Comparison of ENCODE assay signal across 14 cellular contexts in genomic region chr10:124222298-124223000, GRCh38.
A peak's percentile ranks its signal among the peaks of the same experiment; 100 is the strongest.
DNase-seq lines count a peak whose midpoint lies in the region; ATAC-seq and TF ChIP-seq lines count a peak whose summit lies in the region.
"Had no signal": no experiment of that assay in that cellular context is flagged by ENCODE, and none has a peak within 500 bp of the region (broad histone marks: within the 10 kb centered on the region; RNA-seq: fewer than 3 reads in every experiment).

No MANE protein-coding gene starts in this region.

- no peak for TF ChIP-seq CTCF in DOHH2 (IDR thresholded peaks at IDR 0.05; ENCODE audit: low read depth, low read length, poor library complexity, severe bottlenecking)
- TF ChIP-seq CTCF in glutamatergic neuron (IDR thresholded peaks at IDR 0.05; ENCODE audit: partially characterized antibody, unreplicated experiment), result no peak

- H3K27ac ChIP-seq in DOHH2 (ENCODE audit: low read depth, low read length) (peak overlapping the region; percentile 21), mesenchymal stem cell (ENCODE audit: low read length, poor library complexity, severe bottlenecking) (peak overlapping the region; percentile 89)

- H3K9me2 ChIP-seq in DOHH2 (replicated peaks; ENCODE audit: control insufficient read depth, low read length), result no peaks in the 10 kb centered on the region

- H4K8ac ChIP-seq in mesenchymal stem cell (ENCODE audit: low read length), result no peak overlapping the region

- H3K4ac ChIP-seq in mesenchymal stem cell (ENCODE audit: low read depth in 1 of 2, low read length in 2 of 2), result no peak overlapping the region

- peak overlapping the region; percentile 61 for H3K4me3 ChIP-seq in DOHH2 (ENCODE audit: low read length)
- H3K4me3 ChIP-seq in mesenchymal stem cell (ENCODE audit: insufficient read depth in 1 of 2, low read depth in 1 of 2, low read length in 2 of 2), result no peak overlapping the region

- H3K4me2 ChIP-seq in DOHH2 (ENCODE audit: low read length), result peak overlapping the region; percentile 80
- peak overlapping the region; percentile 20 for H3K4me2 ChIP-seq in mesenchymal stem cell (ENCODE audit: low read length, poor library complexity, severe bottlenecking)

- no peak overlapping the region for H2BK12ac ChIP-seq in mesenchymal stem cell (ENCODE audit: low read length in 2 of 2)

- H3F3A ChIP-seq in DOHH2 (ENCODE audit: control insufficient read depth, insufficient read depth), result peaks cover 18% of the 10 kb centered on the region; the same call in 1 of the 2 replicates

- H3K27me3 ChIP-seq in DOHH2 (ENCODE audit: control insufficient read depth, low read length) (peaks cover 4% of the 10 kb centered on the region; the same call in 1 of the 2 replicates), mesenchymal stem cell (ENCODE audit: control insufficient read depth in 1 of 2, insufficient read depth in 1 of 2, low read length in 2 of 2) (peaks cover 0 to 49% of the 10 kb centered on the region in 2 experiments)

- CTCF ChIA-PET in activated CD8-positive, alpha-beta memory T cell treated with anti-CD3 and anti-CD28 coated beads, Interleukin-2, amount 10 ng/mL, durations not matched to agents 7 days and 5 days (lab: Charles Lee), result no interaction called here

- peak overlapping the region in 1 of 2 experiments; percentile 64 for H3K18ac ChIP-seq in mesenchymal stem cell (ENCODE audit: low read depth in 1 of 2, low read length in 2 of 2)

- no peak overlapping the region for H3K9ac ChIP-seq in mesenchymal stem cell (ENCODE audit: low read length)

- H3K79me1 ChIP-seq in mesenchymal stem cell (replicated peaks; ENCODE audit: low read length, poor library complexity, severe bottlenecking), result no peaks in the 10 kb centered on the region

- H4K20me1 ChIP-seq in DOHH2 (ENCODE audit: control insufficient read depth, insufficient read depth, low read depth, low read length), result 0 out of 2 replicates have a peak, but pooled peaks cover 4% of the 10 kb centered on the region

- H3K27ac Mint-ChIP-seq in glutamatergic neuron (ENCODE audit: unreplicated experiment), result no peak overlapping the region
- H3K27ac Mint-ChIP-seq in activated CD8-positive, alpha-beta memory T cell treated with anti-CD3 and anti-CD28 coated beads, Interleukin-2, amount 10 ng/mL, durations not matched to agents 7 days and 5 days, result no peak overlapping the region

- H2AFZ ChIP-seq in mesenchymal stem cell (ENCODE audit: low read depth, low read length), result no peak overlapping the region

- peaks cover 9% of the 10 kb centered on the region for H3K27me3 Mint-ChIP-seq in glutamatergic neuron (ENCODE audit: unreplicated experiment)
- H3K27me3 Mint-ChIP-seq in activated CD8-positive, alpha-beta memory T cell treated with anti-CD3 and anti-CD28 coated beads, Interleukin-2, amount 10 ng/mL, durations not matched to agents 7 days and 5 days, result no peaks in the 10 kb centered on the region

- H3K4me1 Mint-ChIP-seq in glutamatergic neuron (ENCODE audit: low read depth, unreplicated experiment), result peaks cover 9% of the 10 kb centered on the region
- peaks cover 14% of the 10 kb centered on the region for H3K4me1 Mint-ChIP-seq in activated CD8-positive, alpha-beta memory T cell treated with anti-CD3 and anti-CD28 coated beads, Interleukin-2, amount 10 ng/mL, durations not matched to agents 7 days and 5 days

- H3K4me3 Mint-ChIP-seq in glutamatergic neuron (ENCODE audit: unreplicated experiment), result no peak overlapping the region
- H3K4me3 Mint-ChIP-seq in activated CD8-positive, alpha-beta memory T cell treated with anti-CD3 and anti-CD28 coated beads, Interleukin-2, amount 10 ng/mL, durations not matched to agents 7 days and 5 days, result no peak overlapping the region

- peaks cover 4% of the 10 kb centered on the region; the same call in 1 of the 2 replicates for H3K9me3 ChIP-seq in DOHH2 (ENCODE audit: control insufficient read depth, insufficient read depth, low read length)
- H3K9me3 ChIP-seq in mesenchymal stem cell (ENCODE audit: control insufficient read depth, low read length), result no peaks in the 10 kb centered on the region
- H3K9me3 ChIP-seq: thoracic aorta had no signal

- H3K36me3 ChIP-seq in DOHH2 (ENCODE audit: control insufficient read depth, low read length) (no peaks in the 10 kb centered on the region), mesenchymal stem cell (ENCODE audit: control insufficient read depth in 1 of 2, insufficient read depth in 2 of 2, low read depth in 1 of 2, low read length in 2 of 2) (no peaks in the 10 kb centered on the region)
- H3K36me3 ChIP-seq: thoracic aorta had no signal

- no peak overlapping the region for H2BK120ac ChIP-seq in mesenchymal stem cell (ENCODE audit: low read depth, low read length)

- 87% methylated on average over 15 of the region's 15 CpGs for whole genome bisulfite sequencing in mesenchymal stem cell

- no peak overlapping the region for H2BK15ac ChIP-seq in mesenchymal stem cell (ENCODE audit: low read depth, poor library complexity, severe bottlenecking)

- peak overlapping the region; percentile 36 for H2BK5ac ChIP-seq in mesenchymal stem cell (ENCODE audit: low read depth, low read length, poor library complexity, severe bottlenecking)

- no peak overlapping the region for H3K23ac ChIP-seq in mesenchymal stem cell (ENCODE audit: low read length in 2 of 2)

- DNase-seq in NCI-H69 (lab: John Stamatoyannopoulos, UW) (peak; percentile 32), mesenchymal stem cell (no peak), DMS53 treated with DMSO at 0.1 percent for 48 hours (lab: John Stamatoyannopoulos, UW; ENCODE audit: unreplicated experiment) (no peak), glutamatergic neuron (no peak), hypothalamus (lab: John Stamatoyannopoulos, UW) (no peak)
- no peak for DNase-seq in activated CD8-positive, alpha-beta memory T cell treated with anti-CD3 and anti-CD28 coated beads, Interleukin-2, amount 10 ng/mL, durations not matched to agents 7 days and 5 days
- DNase-seq: GDM1; MV-4-11; NCI-H774; stimulated activated CD4-positive, alpha-beta T cell treated with anti-CD3 and anti-CD28 coated beads, Interleukin-4, amount 100 ng/mL, for 24 hours had no signal

- peaks cover 10% of the 10 kb centered on the region for H3K9me3 Mint-ChIP-seq in glutamatergic neuron (ENCODE audit: unreplicated experiment)
- peaks cover 13% of the 10 kb centered on the region for H3K9me3 Mint-ChIP-seq in activated CD8-positive, alpha-beta memory T cell treated with anti-CD3 and anti-CD28 coated beads, Interleukin-2, amount 10 ng/mL, durations not matched to agents 7 days and 5 days (ENCODE audit: low read depth)

- H3K14ac ChIP-seq in mesenchymal stem cell (ENCODE audit: low read length in 2 of 2), result no peak overlapping the region

- peaks cover 8% of the 10 kb centered on the region for H3K36me3 Mint-ChIP-seq in glutamatergic neuron (ENCODE audit: unreplicated experiment)
- H3K36me3 Mint-ChIP-seq in activated CD8-positive, alpha-beta memory T cell treated with anti-CD3 and anti-CD28 coated beads, Interleukin-2, amount 10 ng/mL, durations not matched to agents 7 days and 5 days, result peaks cover 3% of the 10 kb centered on the region

- ATAC-seq in GM21619 (IDR thresholded peaks at IDR 0.05; ENCODE audit: unreplicated experiment), result peak; percentile 35
- ATAC-seq in activated CD8-positive, alpha-beta memory T cell treated with anti-CD3 and anti-CD28 coated beads, Interleukin-2, amount 10 ng/mL, durations not matched to agents 7 days and 5 days, result no peak
- ATAC-seq: esophagus mucosa had no signal

- H4K91ac ChIP-seq in mesenchymal stem cell (ENCODE audit: low read length), result no peak overlapping the region

- no peaks in the 10 kb centered on the region for H3K79me2 ChIP-seq in DOHH2 (ENCODE audit: control insufficient read depth, low read length)

- H3K4me1 ChIP-seq in DOHH2 (ENCODE audit: control insufficient read depth, low read length) (peaks cover 26% of the 10 kb centered on the region), mesenchymal stem cell (ENCODE audit: control insufficient read depth, insufficient read depth, low read depth, low read length) (peaks cover 35% of the 10 kb centered on the region)

- H2AK5ac ChIP-seq in mesenchymal stem cell (ENCODE audit: low read length, severe bottlenecking), result peak overlapping the region; percentile 23
